ENCODE assay signal across 1 cellular context in genomic region chr2:20650412-20650879, GRCh38.
TF ChIP-seq lines count a peak whose summit lies in the region.

No MANE protein-coding gene starts in this region.

TF ChIP-seq in H1, 55 proteins besides CTCF, POLR2A, EP300 and RAD21 (continued from another document):
- TF ChIP-seq SAP30 (IDR thresholded peaks at IDR 0.05; ENCODE audit: insufficient read depth, insufficient replicate concordance, low read length) (no peak), CHD2 (IDR thresholded peaks at IDR 0.05; ENCODE audit: low read length) (no peak), TCF12 (IDR thresholded peaks at IDR 0.05; ENCODE audit: low read depth, low read length) (no peak), KDM1A (IDR thresholded peaks at IDR 0.05; ENCODE audit: borderline replicate concordance, low read length) (peak; percentile 94), SP2 (IDR thresholded peaks at IDR 0.05; ENCODE audit: low read length) (no peak), GTF2F1 (IDR thresholded peaks at IDR 0.05; ENCODE audit: borderline replicate concordance, low read depth, low read length) (no peak), EGR1 (IDR thresholded peaks at IDR 0.05; ENCODE audit: borderline replicate concordance, low read depth, low read length) (no peak), BACH1 (IDR thresholded peaks at IDR 0.05; ENCODE audit: low read length) (no peak), CHD1 (IDR thresholded peaks at IDR 0.05; ENCODE audit: low read depth, low read length) (no peak), PHF8 (conservative IDR thresholded peaks at IDR 0.05; ENCODE audit: low read depth, low read length) (no peak), BCL11A (IDR thresholded peaks at IDR 0.05; ENCODE audit: low read depth in 2 of 2, low read length in 2 of 2) (no peak), YY1 (IDR thresholded peaks at IDR 0.05; ENCODE audit: low read depth, low read length) (no peak), SP4 (IDR thresholded peaks at IDR 0.05; ENCODE audit: low read length) (no peak), SIN3A (conservative IDR thresholded peaks at IDR 0.05 in 1 of 2, IDR thresholded peaks at IDR 0.05 in 1 of 2; ENCODE audit: low read depth in 1 of 2, low read length in 2 of 2) (0 out of 4 replicates have a peak, but pooled peaks of 1 of the 2 experiments have one; percentile 15), EZH2 (IDR thresholded peaks at IDR 0.05; ENCODE audit: low read depth, low read length, severe bottlenecking) (peak; percentile 10), BRCA1 (IDR thresholded peaks at IDR 0.05; ENCODE audit: low read depth, low read length) (no peak), RNF2 (IDR thresholded peaks at IDR 0.05; ENCODE audit: borderline replicate concordance, low read depth, low read length, missing control alignments, poor library complexity, severe bottlenecking) (no peak), MAFK (IDR thresholded peaks at IDR 0.05; ENCODE audit: low read depth, low read length) (no peak)
TF ChIP-seq in H1: peak in this region for 4.
